Comparison of ENCODE assay signal across 8 cellular contexts in genomic region chr7:131688738-131689661, GRCh38.
A peak's percentile ranks its signal among the peaks of the same experiment; 100 is the strongest.
DNase-seq lines count a peak whose midpoint lies in the region; ATAC-seq and TF ChIP-seq lines count a peak whose summit lies in the region.

No MANE protein-coding gene starts in this region.

- no peak overlapping the region for H3K4me3 ChIP-seq in Karpas-422 (ENCODE audit: low read length)

- H3K36me3 Mint-ChIP-seq in progenitor cell of endocrine pancreas (ENCODE audit: insufficient read depth) = no peaks in the 10 kb centered on the region

- no peak overlapping the region for H3K27ac ChIP-seq in Karpas-422 (ENCODE audit: low read length)

- DNase-seq in Right ventricle myocardium inferior (ENCODE audit: missing footprints) (no peak), cardiac septum (ENCODE audit: low spot score) (no peak), Karpas-422 (peak; percentile 86), SK-N-DZ (ENCODE audit: low spot score) (peak; percentile 81), head of caudate nucleus (peak; percentile 50 to 91 (median 76)), progenitor cell of endocrine pancreas (ENCODE audit: low spot score, unreplicated experiment) (peak; percentile 77)
- DNase-seq in activated naive CD4-positive, alpha-beta T cell treated with anti-CD3 and anti-CD28 coated beads, Interleukin-2, amount 50 U/mL, for 16 hours = peak; percentile 52

- no peak overlapping the region for H3K4me2 ChIP-seq in Karpas-422 (ENCODE audit: low read depth, low read length, poor library complexity, severe bottlenecking)

- no peak overlapping the region for H3K9ac ChIP-seq in Karpas-422 (ENCODE audit: low read length)

- H3K4me1 Mint-ChIP-seq in progenitor cell of endocrine pancreas (ENCODE audit: low read depth) = peaks cover 1% of the 10 kb centered on the region

- no peaks in the 10 kb centered on the region for H3K9me3 ChIP-seq in Karpas-422 (ENCODE audit: low read length)

- no peaks in the 10 kb centered on the region for H3K36me3 ChIP-seq in Karpas-422 (ENCODE audit: insufficient read depth, low read length)

- ATAC-seq in Right ventricle myocardium inferior (peak; percentile 62), GM21381 (IDR thresholded peaks at IDR 0.05; ENCODE audit: unreplicated experiment) (no peak)

- intact Hi-C loops in Right ventricle myocardium inferior (cut with DNase I) = no loop called here
- intact Hi-C loops in cardiac septum (cut with DNase I) = no loop called here
- intact Hi-C loops in head of caudate nucleus (cut with DNase I) = no loop called here

- peaks cover 35% of the 10 kb centered on the region for H3K27me3 Mint-ChIP-seq in progenitor cell of endocrine pancreas

- no peak overlapping the region for H3K27ac Mint-ChIP-seq in progenitor cell of endocrine pancreas

- H2AFZ ChIP-seq in Karpas-422 (ENCODE audit: low read length) = no peak overlapping the region

- H3K4me3 Mint-ChIP-seq in progenitor cell of endocrine pancreas (ENCODE audit: low read depth) = no peak overlapping the region

- H3K9me3 Mint-ChIP-seq in progenitor cell of endocrine pancreas (ENCODE audit: low read depth) = no peaks in the 10 kb centered on the region

- peaks cover 3% of the 10 kb centered on the region; the same call in 1 of the 2 replicates for H3K4me1 ChIP-seq in Karpas-422 (ENCODE audit: low read length)

- no peaks in the 10 kb centered on the region for H3K9me2 ChIP-seq in Karpas-422 (replicated peaks; ENCODE audit: insufficient read depth, low read length)

- peak; percentile 94 for TF ChIP-seq CTCF in progenitor cell of endocrine pancreas (IDR thresholded peaks at IDR 0.05; ENCODE audit: unreplicated experiment)

- H4K20me1 ChIP-seq in Karpas-422 (ENCODE audit: insufficient read depth, low read depth, low read length) = no peaks in the 10 kb centered on the region

- no peaks in the 10 kb centered on the region for H3K27me3 ChIP-seq in Karpas-422 (ENCODE audit: low read length)

- no peaks in the 10 kb centered on the region for H3K79me2 ChIP-seq in Karpas-422 (ENCODE audit: low read length)

Comparison
In these comparisons a context has a peak if more than half of its experiments do, and no peak if none do; other contexts are left out.
1. DNase-seq: peak in Karpas-422 (single experiment), SK-N-DZ (single experiment), activated naive CD4-positive, alpha-beta T cell treated with anti-CD3 and anti-CD28 coated beads, Interleukin-2, amount 50 U/mL, for 16 hours (single experiment), head of caudate nucleus (42 of 42) and progenitor cell of endocrine pancreas (single experiment); none in Right ventricle myocardium inferior (single experiment) and cardiac septum (single experiment).